Comparison of ENCODE assay signal across 9 cellular contexts in genomic region chr17:35448899-35449227, GRCh38. TPM values are rescaled to one million over a fixed set of nuclear protein-coding genes. Genes with fewer than 3 reads are reported as not detected.
A peak's percentile ranks its signal among the peaks of the same experiment; 100 is the strongest.
DNase-seq lines count a peak whose midpoint lies in the region; ATAC-seq and TF ChIP-seq lines count a peak whose summit lies in the region.
"Had no signal": no experiment of that assay in that cellular context is flagged by ENCODE, and none has a peak within 500 bp of the region (broad histone marks: within the 10 kb centered on the region; RNA-seq: fewer than 3 reads in every experiment).

No MANE protein-coding gene starts in this region.

- H3K36me3 Mint-ChIP-seq in progenitor cell of endocrine pancreas (ENCODE audit: insufficient read depth), result no peaks in the 10 kb centered on the region

- ATAC-seq in GM21390 (IDR thresholded peaks at IDR 0.05; ENCODE audit: unreplicated experiment), result no peak

- peak overlapping the region; percentile 79 for H3K4me3 Mint-ChIP-seq in progenitor cell of endocrine pancreas (ENCODE audit: low read depth)

- no peak for TF ChIP-seq POLR2A in NB4 (IDR thresholded peaks at IDR 0.05; ENCODE audit: extremely low read depth, insufficient read length)

- H3K9me3 Mint-ChIP-seq in progenitor cell of endocrine pancreas (ENCODE audit: low read depth), result no peaks in the 10 kb centered on the region

- H3K36me3 ChIP-seq in GM06990 (ENCODE audit: control insufficient read depth, insufficient read depth, low read length), result peaks cover 3% of the 10 kb centered on the region
- H3K36me3 ChIP-seq: WERI-Rb-1 had no signal

- no peaks in the 10 kb centered on the region for H3K27me3 ChIP-seq in GM06990 (replicated peaks; ENCODE audit: control insufficient read depth, insufficient read depth, low read length)

- H3K27ac Mint-ChIP-seq in progenitor cell of endocrine pancreas, result no peak overlapping the region

- H3K4me1 Mint-ChIP-seq in progenitor cell of endocrine pancreas (ENCODE audit: low read depth), result peaks cover 10% of the 10 kb centered on the region

- H3K4me3 ChIP-seq in GM06990 (replicated peaks; ENCODE audit: low read depth, low read length), result peak overlapping the region; percentile 84
- H3K4me3 ChIP-seq in NB4 (ENCODE audit: low read depth, low read length), result peak overlapping the region; percentile 85
- peak overlapping the region; percentile 80 for H3K4me3 ChIP-seq in epithelial cell of proximal tubule (ENCODE audit: low read depth, low read length)

- DNase-seq in GM06990 (ENCODE audit: extremely low read depth, insufficient read length) (no peak), NB4 (ENCODE audit: low read depth) (no peak), epithelial cell of proximal tubule (ENCODE audit: low read depth) (no peak), progenitor cell of endocrine pancreas (ENCODE audit: low spot score, unreplicated experiment) (no peak), HPDE6-E6E7 (ENCODE audit: extremely low spot score) (no peak), NCI-H82 treated with DMSO at 0.1 percent for 48 hours (lab: John Stamatoyannopoulos, UW; ENCODE audit: unreplicated experiment) (no peak), OCI-M2 (lab: John Stamatoyannopoulos, UW; ENCODE audit: unreplicated experiment) (no peak)
- DNase-seq: WERI-Rb-1 had no signal

- TF ChIP-seq CTCF in GM06990 (IDR thresholded peaks at IDR 0.05; ENCODE audit: insufficient read depth, low read length, poor library complexity, severe bottlenecking) (no peak), NB4 (IDR thresholded peaks at IDR 0.05; ENCODE audit: low read depth, low read length) (no peak), epithelial cell of proximal tubule (conservative IDR thresholded peaks at IDR 0.05; ENCODE audit: low read depth, low read length) (no peak), progenitor cell of endocrine pancreas (IDR thresholded peaks at IDR 0.05; ENCODE audit: unreplicated experiment) (no peak)

- H3K27me3 Mint-ChIP-seq in progenitor cell of endocrine pancreas, result peaks cover 28% of the 10 kb centered on the region

RNA-seq across cellular contexts. Expression of gene SLFN13, which starts 0.3 kb away (rescaled TPM):
- total RNA-seq in epithelial cell of proximal tubule, result 9.9 and 15.3 TPM in 2 replicates
- total RNA-seq in progenitor cell of endocrine pancreas, result 32.4 and 33.6 TPM in 2 replicates

RNA-seq across cellular contexts. Expression of gene SLFN12, which starts 16.6 kb away (rescaled TPM):
- total RNA-seq in epithelial cell of proximal tubule (13.3 and 13.7 TPM in 2 replicates), progenitor cell of endocrine pancreas (16.6 and 17.7 TPM in 2 replicates)
